ENCODE assay signal across 19 cellular contexts in genomic region chr11:75591371-75591770, GRCh38.
"Had no signal": no experiment of that assay in that cellular context is flagged by ENCODE, and none has a peak within 500 bp of the region (broad histone marks: within the 10 kb centered on the region; RNA-seq: fewer than 3 reads in every experiment).

No MANE protein-coding gene starts in this region.

- H3K4me3 ChIP-seq: gastrocnemius medialis, left lung, lung, skin epidermis, stomach, thoracic aorta, transverse colon had no signal

- H3K27me3 ChIP-seq: gastrocnemius medialis, left lung, stomach, transverse colon had no signal

- H3K4me3 Mint-ChIP-seq: immature natural killer cell; naive thymus-derived CD4-positive, alpha-beta T cell; nephron progenitor cell had no signal

- H3K9me3 ChIP-seq: gastrocnemius medialis, left lung, neutrophil, stomach, thoracic aorta, transverse colon had no signal

- ATAC-seq: esophagus mucosa; gastrocnemius medialis; left lung; naive thymus-derived CD4-positive, alpha-beta T cell; sciatic nerve had no signal

- H3K4me1 ChIP-seq: gastrocnemius medialis, left lung, stomach had no signal

- H3K9me3 Mint-ChIP-seq: immature natural killer cell; naive thymus-derived CD4-positive, alpha-beta T cell; nephron progenitor cell had no signal

- H3K36me3 ChIP-seq: gastrocnemius medialis, left lung, neutrophil, stomach, thoracic aorta, transverse colon had no signal

- H3K36me3 Mint-ChIP-seq: immature natural killer cell; naive thymus-derived CD4-positive, alpha-beta T cell had no signal

- H3K27ac Mint-ChIP-seq: immature natural killer cell, nephron progenitor cell had no signal

- DNase-seq: cortex of kidney; effector memory CD4-positive, alpha-beta T cell; gastrocnemius medialis; immature natural killer cell; left lung; mesendoderm; naive thymus-derived CD4-positive, alpha-beta T cell; nephron progenitor cell; stimulated activated CD4-positive, alpha-beta T cell treated with anti-CD3 and anti-CD28 coated beads, Interleukin-2, amount 100 ng/mL, for 24 hours; stimulated activated CD4-positive, alpha-beta T cell treated with anti-CD3 and anti-CD28 coated beads, Interleukin-4, amount 100 ng/mL, for 4 hours; stimulated activated naive CD4-positive, alpha-beta T cell; stomach; transverse colon had no signal

- H3K27ac ChIP-seq: gastrocnemius medialis, left lung, neutrophil, skin epidermis, stomach, thoracic aorta, transverse colon had no signal
